8 cellular contexts compared by ENCODE assay signal in genomic region chr16:67667817-67668494, GRCh38. TPM values are rescaled to one million over a fixed set of nuclear protein-coding genes. Genes with fewer than 3 reads are reported as not detected.
DNase-seq lines count a peak whose midpoint lies in the region; ATAC-seq and TF ChIP-seq lines count a peak whose summit lies in the region.

No MANE protein-coding gene starts in this region.

- DNase-seq in HFFc6: peak; percentile 95
- DNase-seq in NCI-H1105 treated with DMSO at 0.1 percent for 48 hours (lab: John Stamatoyannopoulos, UW): peak; percentile 62
- peak; percentile 63 for DNase-seq in T-helper 9 cell
- DNase-seq in astrocyte of the hippocampus (ENCODE audit: low read depth, low spot score): peak; percentile 97
- DNase-seq in hypothalamus (lab: John Stamatoyannopoulos, UW): peak in 50 of 51 donors; percentile 11 to 93 (median 75)

- TF ChIP-seq CTCF in GM12801 (IDR thresholded peaks at IDR 0.05; ENCODE audit: extremely low read depth, insufficient read length) (peak; percentile 73), HFFc6 (IDR thresholded peaks at IDR 0.05) (peak; percentile 81)

- peaks cover 22% of the 10 kb centered on the region for H3K4me1 ChIP-seq in skeletal muscle satellite cell (ENCODE audit: control insufficient read depth, insufficient read depth, low read length)

- no peaks in the 10 kb centered on the region for H3K9me3 Mint-ChIP-seq in HFFc6

- peak overlapping the region; percentile 42 for H3K4me3 ChIP-seq in skeletal muscle satellite cell (ENCODE audit: low read length)

- H3K27me3 Mint-ChIP-seq in HFFc6 (ENCODE audit: insufficient read depth): peaks cover 7% of the 10 kb centered on the region; the same call in 1 of the 2 replicates

- H3K36me3 ChIP-seq in skeletal muscle satellite cell (ENCODE audit: insufficient read depth, low read length): no peaks in the 10 kb centered on the region

- peaks cover 21% of the 10 kb centered on the region for H3K4me1 Mint-ChIP-seq in HFFc6 (ENCODE audit: low read depth)

- no peak overlapping the region; the same call in 1 of the 2 replicates for H3K27ac Mint-ChIP-seq in HFFc6

- H3K4me3 Mint-ChIP-seq in HFFc6: no peak overlapping the region

- no peaks in the 10 kb centered on the region for H3K27me3 ChIP-seq in skeletal muscle satellite cell (ENCODE audit: control insufficient read depth, insufficient read depth, low read length)

- H3K36me3 Mint-ChIP-seq in HFFc6 (ENCODE audit: low read depth): no peaks in the 10 kb centered on the region

- H3K4me2 ChIP-seq in skeletal muscle satellite cell (ENCODE audit: low read length): peak overlapping the region; percentile 95

- H3K9ac ChIP-seq in skeletal muscle satellite cell (ENCODE audit: low read depth, low read length): peak overlapping the region; percentile 84

- H3K9me3 ChIP-seq in skeletal muscle satellite cell (replicated peaks; ENCODE audit: low read length): no peaks in the 10 kb centered on the region

- no peak for ATAC-seq in HG02973 (IDR thresholded peaks at IDR 0.05; ENCODE audit: unreplicated experiment)

RNA-seq across cellular contexts. Expression of gene C16orf86, which starts 1.3 kb away (rescaled TPM):
- total RNA-seq in HFFc6 (2021; fragmentation: NEBNext Ultra II Directional; extraction: Animal tissue kit (Norgen Biotek cat#: 25700)): 1 to 10 TPM; 1.0 to 1.9 (median 1.6) TPM
- 2.2 and 2.5 TPM in 2 replicates for total RNA-seq in skeletal muscle satellite cell (2012; rRNA removed)

RNA-seq across cellular contexts. Expression of gene ENKD1, which starts 1.4 kb away (rescaled TPM):
- 10 to 100 TPM in 1 of 6 experiments, 1 to 10 TPM in 5; 7.4 to 10.8 (median 8.9) TPM for total RNA-seq in HFFc6 (2021; fragmentation: NEBNext Ultra II Directional; extraction: Animal tissue kit (Norgen Biotek cat#: 25700))
- 11.9 and 13.3 TPM in 2 replicates for total RNA-seq in skeletal muscle satellite cell (2012; rRNA removed)

RNA-seq across cellular contexts. Expression of gene PARD6A, which starts 7.2 kb away (rescaled TPM):
- 1 to 10 TPM in 1 of 6 experiments, under 1 TPM in 5; 0.55 to 1.1 (median 0.86) TPM for total RNA-seq in HFFc6 (2021; fragmentation: NEBNext Ultra II Directional; extraction: Animal tissue kit (Norgen Biotek cat#: 25700))
- total RNA-seq in skeletal muscle satellite cell (2012; rRNA removed): 0.44 and 0.51 TPM in 2 replicates

RNA-seq across cellular contexts. Expression of gene ACD, which starts 7.9 kb away (rescaled TPM):
- total RNA-seq in HFFc6 (2021; fragmentation: NEBNext Ultra II Directional; extraction: Animal tissue kit (Norgen Biotek cat#: 25700)): 10 to 100 TPM; 18.0 to 25.8 (median 23.9) TPM
- 21.4 and 25.3 TPM in 2 replicates for total RNA-seq in skeletal muscle satellite cell (2012; rRNA removed)

RNA-seq across cellular contexts. Expression of gene CARMIL2, which starts 23.0 kb away (rescaled TPM):
- 1 to 10 TPM; 1.6 to 2.7 (median 1.8) TPM for total RNA-seq in HFFc6 (2021; fragmentation: NEBNext Ultra II Directional; extraction: Animal tissue kit (Norgen Biotek cat#: 25700))
- 0.76 and 2.4 TPM in 2 replicates for total RNA-seq in skeletal muscle satellite cell (2012; rRNA removed)
